ENCODE assay signal across 29 cellular contexts in the genomic region with DNA sequence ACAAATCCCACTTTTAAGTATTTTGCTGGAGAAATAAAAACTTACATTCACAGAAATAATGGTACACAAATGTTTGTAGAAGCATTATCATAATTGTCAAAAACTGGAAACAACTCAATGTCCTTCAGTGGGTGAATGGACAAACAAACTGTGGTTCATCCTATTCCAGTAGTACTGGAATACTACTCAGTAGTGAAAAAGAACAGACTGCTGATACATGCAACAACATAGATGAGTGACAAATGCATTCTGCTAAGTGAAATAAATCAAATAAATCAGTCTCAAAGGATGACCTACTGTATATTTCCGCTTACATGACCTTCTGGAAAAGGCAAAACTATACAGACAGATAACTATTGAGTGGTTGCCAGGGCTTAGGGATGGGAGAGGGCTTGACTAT.
"Had no signal": no experiment of that assay in that cellular context is flagged by ENCODE, and none has a peak within 500 bp of the region (broad histone marks: within the 10 kb centered on the region; RNA-seq: fewer than 3 reads in every experiment).

No MANE protein-coding gene starts in this region.

- H3K36me3 Mint-ChIP-seq: natural killer cell; neural progenitor cell; stimulated activated effector memory CD8-positive, alpha-beta T cell treated with anti-CD3 and anti-CD28 coated beads, Interleukin-12 subunit alpha, Interleukin-12 subunit beta, amount 100 ng/mL, for 72 hours; stimulated activated naive B cell treated with anti-CD40 and anti-IgM and Interleukin-4, amounts not matched to agents 10 μg/mL and 1 μg/mL and 100 μg/mL, for 72 hours; type B pancreatic cell had no signal

- H3K4me1 Mint-ChIP-seq: natural killer cell; stimulated activated effector memory CD8-positive, alpha-beta T cell treated with anti-CD3 and anti-CD28 coated beads, Interleukin-12 subunit alpha, Interleukin-12 subunit beta, amount 100 ng/mL, for 72 hours; stimulated activated naive B cell treated with anti-CD40 and anti-IgM and Interleukin-4, amounts not matched to agents 10 μg/mL and 1 μg/mL and 100 μg/mL, for 72 hours had no signal

- H3K27me3 ChIP-seq: neural progenitor cell, ovary, right lobe of liver, sigmoid colon, suprapubic skin, testis, tibial artery, transverse colon, upper lobe of right lung, uterus had no signal

- ATAC-seq: natural killer cell; psoas muscle; right cardiac atrium; right lobe of liver; stimulated activated effector memory CD8-positive, alpha-beta T cell treated with anti-CD3 and anti-CD28 coated beads, Interleukin-12 subunit alpha, Interleukin-12 subunit beta, amount 100 ng/mL, for 72 hours; stimulated activated naive B cell treated with anti-CD40 and anti-IgM and Interleukin-4, amounts not matched to agents 10 μg/mL and 1 μg/mL and 100 μg/mL, for 72 hours; stimulated activated naive CD8-positive, alpha-beta T cell treated with anti-CD3 and anti-CD28 coated beads, Interleukin-15, amount 100 ng/mL, for 72 hours; stimulated activated naive CD8-positive, alpha-beta T cell treated with anti-CD3 and anti-CD28 coated beads, Interleukin-15, Interleukin-2, amounts not matched to agents 100 U/mL and 50 U/mL, for 24 hours; upper lobe of right lung had no signal

- H3K36me3 ChIP-seq: ovary, right lobe of liver, sigmoid colon, suprapubic skin, tibial artery, transverse colon, upper lobe of right lung, uterus had no signal

- H3K4me3 ChIP-seq: neural progenitor cell, ovary, psoas muscle, right lobe of liver, sigmoid colon, suprapubic skin, testis, tibial artery, transverse colon, upper lobe of right lung, uterus had no signal

- H3K27ac Mint-ChIP-seq: natural killer cell; neural progenitor cell; progenitor cell of endocrine pancreas; stimulated activated effector memory CD8-positive, alpha-beta T cell treated with anti-CD3 and anti-CD28 coated beads, Interleukin-12 subunit alpha, Interleukin-12 subunit beta, amount 100 ng/mL, for 72 hours; stimulated activated naive B cell treated with anti-CD40 and anti-IgM and Interleukin-4, amounts not matched to agents 10 μg/mL and 1 μg/mL and 100 μg/mL, for 72 hours; stimulated activated naive CD8-positive, alpha-beta T cell treated with anti-CD3 and anti-CD28 coated beads, Interleukin-15, amount 100 ng/mL, for 72 hours; type B pancreatic cell had no signal

- H3K27ac ChIP-seq: neural progenitor cell, ovary, parathyroid adenoma, psoas muscle, right lobe of liver, sigmoid colon, suprapubic skin, testis, tibial artery, transverse colon, upper lobe of right lung, uterus had no signal

- DNase-seq: natural killer cell; occipital lobe; ovary; posterior cingulate gyrus; psoas muscle; right cardiac atrium; right lobe of liver; sigmoid colon; small intestine; stimulated activated CD4-positive, alpha-beta T cell treated with anti-CD3 and anti-CD28 coated beads, Interleukin-15, amount 100 ng/mL, for 24 hours; stimulated activated CD4-positive, alpha-beta T cell treated with anti-CD3 and anti-CD28 coated beads, Interleukin-2, amount 100 ng/mL, for 24 hours; stimulated activated CD4-positive, alpha-beta T cell treated with anti-CD3 and anti-CD28 coated beads, Interleukin-2, amount 100 ng/mL, for 48 hours; stimulated activated CD4-positive, alpha-beta T cell treated with anti-CD3 and anti-CD28 coated beads, Interleukin-4, amount 100 ng/mL, for 24 hours; stimulated activated naive B cell treated with anti-CD40 and anti-IgM and Interleukin-4, amounts not matched to agents 10 μg/mL and 1 μg/mL and 100 μg/mL, for 72 hours; stimulated activated naive CD8-positive, alpha-beta T cell treated with anti-CD3 and anti-CD28 coated beads, Interleukin-15, amount 100 ng/mL, for 72 hours; stimulated activated naive CD8-positive, alpha-beta T cell treated with anti-CD3 and anti-CD28 coated beads, Interleukin-15, Interleukin-2, amounts not matched to agents 100 U/mL and 50 U/mL, for 24 hours; substantia nigra; testis; tibial artery; transverse colon; upper lobe of right lung; uterus had no signal

- H3K4me1 ChIP-seq: parathyroid adenoma, psoas muscle, testis, tibial artery, transverse colon, uterus had no signal

- H3K9me3 ChIP-seq: ovary, right lobe of liver, sigmoid colon, suprapubic skin, testis, tibial artery, transverse colon, upper lobe of right lung, uterus had no signal

- H3K4me3 Mint-ChIP-seq: natural killer cell; nephron; neural progenitor cell; stimulated activated effector memory CD8-positive, alpha-beta T cell treated with anti-CD3 and anti-CD28 coated beads, Interleukin-12 subunit alpha, Interleukin-12 subunit beta, amount 100 ng/mL, for 72 hours; stimulated activated naive B cell treated with anti-CD40 and anti-IgM and Interleukin-4, amounts not matched to agents 10 μg/mL and 1 μg/mL and 100 μg/mL, for 72 hours; stimulated activated naive CD8-positive, alpha-beta T cell treated with anti-CD3 and anti-CD28 coated beads, Interleukin-15, amount 100 ng/mL, for 72 hours; type B pancreatic cell had no signal

- H3K9me3 Mint-ChIP-seq: natural killer cell; nephron; neural progenitor cell; stimulated activated effector memory CD8-positive, alpha-beta T cell treated with anti-CD3 and anti-CD28 coated beads, Interleukin-12 subunit alpha, Interleukin-12 subunit beta, amount 100 ng/mL, for 72 hours; stimulated activated naive B cell treated with anti-CD40 and anti-IgM and Interleukin-4, amounts not matched to agents 10 μg/mL and 1 μg/mL and 100 μg/mL, for 72 hours; stimulated activated naive CD8-positive, alpha-beta T cell treated with anti-CD3 and anti-CD28 coated beads, Interleukin-15, amount 100 ng/mL, for 72 hours; type B pancreatic cell had no signal

- H3K27me3 Mint-ChIP-seq: progenitor cell of endocrine pancreas; stimulated activated naive B cell treated with anti-CD40 and anti-IgM and Interleukin-4, amounts not matched to agents 10 μg/mL and 1 μg/mL and 100 μg/mL, for 72 hours; stimulated activated naive CD8-positive, alpha-beta T cell treated with anti-CD3 and anti-CD28 coated beads, Interleukin-15, amount 100 ng/mL, for 72 hours; type B pancreatic cell had no signal
